In genomic region chr3:54376440-54376839, GRCh38 we compare ENCODE assay signal across 28 cellular contexts.
"Had no signal": no experiment of that assay in that cellular context is flagged by ENCODE, and none has a peak within 500 bp of the region (broad histone marks: within the 10 kb centered on the region; RNA-seq: fewer than 3 reads in every experiment).

No MANE protein-coding gene starts in this region.

- H3K4me1 ChIP-seq: adrenal gland, ascending aorta, breast epithelium, colonic mucosa, esophagus muscularis mucosa, gastroesophageal sphincter, lower lobe of right lung, upper lobe of left lung had no signal

- H3K4me3 ChIP-seq: adrenal gland, ascending aorta, breast epithelium, colonic mucosa, dorsolateral prefrontal cortex, esophagus muscularis mucosa, gastroesophageal sphincter, lower lobe of right lung, mucosa of descending colon, thoracic aorta, upper lobe of left lung had no signal

- H3K9me3 ChIP-seq: adrenal gland, ascending aorta, breast epithelium, colonic mucosa, esophagus muscularis mucosa, gastroesophageal sphincter, lower lobe of right lung, mucosa of descending colon, thoracic aorta, upper lobe of left lung had no signal

- H3K36me3 ChIP-seq: adrenal gland, ascending aorta, breast epithelium, colonic mucosa, esophagus muscularis mucosa, gastroesophageal sphincter, lower lobe of right lung, thoracic aorta, upper lobe of left lung had no signal

- H3K27me3 ChIP-seq: adrenal gland, ascending aorta, breast epithelium, colonic mucosa, esophagus muscularis mucosa, gastroesophageal sphincter, upper lobe of left lung had no signal

- DNase-seq: activated CD4-positive, alpha-beta T cell treated with anti-CD3 and anti-CD28 coated beads for 4 hours; activated CD4-positive, alpha-beta T cell treated with anti-CD3 and anti-CD28 coated beads, Interleukin-2, amount 50 U/mL, for 48 hours; activated CD4-positive, CD25-positive, alpha-beta regulatory T cell; activated CD8-positive, alpha-beta memory T cell treated with anti-CD3 and anti-CD28 coated beads, Interleukin-2, amount 50 U/mL, for 48 hours; activated naive CD4-positive, alpha-beta T cell; activated T-cell treated with anti-CD3 and anti-CD28 coated beads, Interleukin-2, amount 50 U/mL, for 4 hours; adrenal gland; colonic mucosa; effector memory CD8-positive, alpha-beta T cell; head of caudate nucleus; islet precursor cell; left colon; lower lobe of right lung; mesendoderm; mucosa of descending colon; nucleus accumbens; stimulated activated CD4-positive, alpha-beta T cell treated with anti-CD3 and anti-CD28 coated beads, Interleukin-4, amount 100 ng/mL, for 1 hour; stimulated activated naive CD4-positive, alpha-beta T cell treated with Interleukin-2 at 50 U/mL for 16 hours; T-helper 9 cell; upper lobe of left lung had no signal

- ATAC-seq: activated T-cell treated with anti-CD3 and anti-CD28 coated beads, Interleukin-2, amount 50 U/mL, for 4 hours; effector memory CD8-positive, alpha-beta T cell; gastroesophageal sphincter; left colon; lower lobe of right lung; mucosa of descending colon had no signal

- H3K27ac ChIP-seq: adrenal gland, ascending aorta, breast epithelium, colonic mucosa, esophagus muscularis mucosa, gastroesophageal sphincter, lower lobe of right lung, thoracic aorta, upper lobe of left lung had no signal

- H3K27ac Mint-ChIP-seq: activated naive CD8-positive, alpha-beta T cell; activated T-helper 2 cell treated with anti-CD3 and anti-CD28 coated beads, Interferon-gamma antibody, Interleukin-2, Interleukin-4, amounts not matched to agents 10 μg/mL and 5 μg/mL and 100 μg/mL, durations not matched to agents 14 hours and 24 hours and 36 hours; effector memory CD8-positive, alpha-beta T cell had no signal

- H3K9me3 Mint-ChIP-seq: activated T-cell treated with anti-CD3 and anti-CD28 coated beads, Interleukin-2, amount 50 U/mL, for 4 hours; activated T-helper 2 cell treated with anti-CD3 and anti-CD28 coated beads, Interferon-gamma antibody, Interleukin-2, Interleukin-4, amounts not matched to agents 10 μg/mL and 5 μg/mL and 100 μg/mL, durations not matched to agents 14 hours and 24 hours and 36 hours; effector memory CD8-positive, alpha-beta T cell had no signal

- H3K36me3 Mint-ChIP-seq: activated naive CD8-positive, alpha-beta T cell had no signal

- H3K4me3 Mint-ChIP-seq: activated naive CD8-positive, alpha-beta T cell; activated T-cell treated with anti-CD3 and anti-CD28 coated beads, Interleukin-2, amount 50 U/mL, for 4 hours; effector memory CD8-positive, alpha-beta T cell had no signal

- H3K27me3 Mint-ChIP-seq: activated naive CD8-positive, alpha-beta T cell had no signal
